Comparison of ENCODE assay signal across 1 cellular context in genomic region chr6:105851586-105851985, GRCh38.
TF ChIP-seq lines count a peak whose summit lies in the region.

No MANE protein-coding gene starts in this region.

TF ChIP-seq in IMR-90, 13 proteins besides CTCF, POLR2A, EP300 and RAD21 (continued from another document):
- TF ChIP-seq ELK1 (IDR thresholded peaks at IDR 0.05; ENCODE audit: borderline replicate concordance, low read depth, low read length) (no peak), SMC3 (IDR thresholded peaks at IDR 0.05; ENCODE audit: low read depth, low read length) (no peak), FOS (IDR thresholded peaks at IDR 0.05; ENCODE audit: low read depth, low read length) (no peak), MXI1 (IDR thresholded peaks at IDR 0.05; ENCODE audit: borderline replicate concordance, low read depth, low read length) (no peak)
